In genomic region chr11:71145368-71145767, GRCh38 we compare ENCODE assay signal across 29 cellular contexts.
"Had no signal": no experiment of that assay in that cellular context is flagged by ENCODE, and none has a peak within 500 bp of the region (broad histone marks: within the 10 kb centered on the region; RNA-seq: fewer than 3 reads in every experiment).

No MANE protein-coding gene starts in this region.

- FAIRE-seq: astrocyte, colon had no signal

- H3K36me3 ChIP-seq: brain microvascular endothelial cell, esophagus muscularis mucosa, gastrocnemius medialis had no signal

- ATAC-seq: activated naive CD4-positive, alpha-beta T cell treated with anti-CD3 and anti-CD28 coated beads, Interleukin-2, amount 50 U/mL, for 72 hours; activated T-cell treated with anti-CD3 and anti-CD28 coated beads, Interleukin-2, amount 50 U/mL, for 4 hours; activated T-helper 17 cell treated with anti-CD3 and anti-CD28 coated beads, Interleukin-2, amount 50 U/mL, for 72 hours; effector memory CD8-positive, alpha-beta T cell; foreskin keratinocyte; gastrocnemius medialis had no signal

- DNase-seq: activated CD4-positive, alpha-beta memory T cell treated with anti-CD3 and anti-CD28 coated beads, Interleukin-2, amount 10 ng/mL, durations not matched to agents 7 days and 5 days; activated CD4-positive, alpha-beta T cell treated with anti-CD3 and anti-CD28 coated beads for 4 hours; activated CD4-positive, alpha-beta T cell treated with anti-CD3 and anti-CD28 coated beads, Interleukin-2, amount 10 ng/mL, durations not matched to agents 7 days and 5 days; activated CD4-positive, alpha-beta T cell treated with anti-CD3 and anti-CD28 coated beads, Interleukin-2, amount 50 U/mL, for 4 hours; activated CD4-positive, CD25-positive, alpha-beta regulatory T cell; activated CD4-positive, CD25-positive, alpha-beta regulatory T cell treated with anti-CD3 and anti-CD28 coated beads, Interleukin-2, amount 50 U/mL, for 72 hours; activated CD8-positive, alpha-beta memory T cell treated with anti-CD3 and anti-CD28 coated beads, Interleukin-2, amount 50 U/mL, for 48 hours; activated gamma-delta T cell; activated naive CD4-positive, alpha-beta T cell; activated naive CD4-positive, alpha-beta T cell treated with anti-CD3 and anti-CD28 coated beads, Interleukin-2, amount 10 ng/mL, durations not matched to agents 7 days and 5 days; activated naive CD8-positive, alpha-beta T cell treated with anti-CD3 and anti-CD28 coated beads, Interleukin-2, amount 10 ng/mL, durations not matched to agents 7 days and 5 days; activated T-cell treated with anti-CD3 and anti-CD28 coated beads for 4 hours; activated T-cell treated with anti-CD3 and anti-CD28 coated beads, Interleukin-2, amount 50 U/mL, for 4 hours; brain microvascular endothelial cell; caudate nucleus; cortex of kidney; dermis blood vessel endothelial cell; effector CD4-positive, alpha-beta T cell; effector memory CD8-positive, alpha-beta T cell; erythroblast; gastrocnemius medialis; glutamatergic neuron; T-helper 2 cell had no signal

- H3K27me3 ChIP-seq: brain microvascular endothelial cell, foreskin keratinocyte, gastrocnemius medialis had no signal

- H3K4me3 ChIP-seq: esophagus muscularis mucosa, gastrocnemius medialis had no signal
